In the genomic region with DNA sequence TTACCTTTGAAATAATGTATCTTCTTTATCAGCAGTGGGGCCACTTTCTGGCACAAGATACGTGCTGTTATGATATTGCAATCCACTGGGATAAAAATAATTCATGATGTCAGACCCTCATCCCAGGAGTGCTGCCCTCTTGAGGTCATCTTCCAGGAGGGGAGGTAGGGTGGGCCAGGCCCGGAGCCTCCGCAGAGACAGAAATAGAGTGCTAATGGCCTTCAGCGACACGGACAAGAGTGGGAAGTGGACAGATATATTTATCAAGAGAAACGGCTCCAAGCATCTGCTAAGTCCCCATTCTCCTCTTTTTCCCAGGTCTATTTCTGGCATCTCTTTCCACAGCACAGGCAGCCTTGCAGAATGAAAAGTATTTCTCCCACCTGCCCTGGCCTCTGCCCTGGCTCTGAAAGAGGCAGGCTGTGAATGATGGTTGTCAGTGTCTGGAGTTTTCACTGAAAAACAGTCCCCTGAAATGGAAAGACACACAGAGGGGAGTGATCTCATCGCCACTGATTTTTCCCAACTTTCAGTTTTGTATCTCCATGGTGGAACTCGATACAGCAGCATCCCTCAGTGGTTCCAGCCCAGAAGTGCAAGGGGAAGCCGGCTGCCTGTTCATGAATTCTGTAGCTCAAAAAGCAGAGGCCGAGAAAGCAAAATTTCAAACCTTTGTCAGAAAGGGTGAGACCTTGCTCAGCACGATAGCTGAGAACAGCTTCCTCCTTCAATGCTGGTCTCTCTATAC, we compare ENCODE assay signal across 1 cellular context.
TF ChIP-seq lines count a peak whose summit lies in the region.

No MANE protein-coding gene starts in this region.

TF ChIP-seq in SK-N-SH treated with all-trans-retinoic acid at 6 μM for 48 hours, 23 proteins besides CTCF, POLR2A, EP300 and RAD21 (continued from another document):
- TF ChIP-seq, protein P1, sequence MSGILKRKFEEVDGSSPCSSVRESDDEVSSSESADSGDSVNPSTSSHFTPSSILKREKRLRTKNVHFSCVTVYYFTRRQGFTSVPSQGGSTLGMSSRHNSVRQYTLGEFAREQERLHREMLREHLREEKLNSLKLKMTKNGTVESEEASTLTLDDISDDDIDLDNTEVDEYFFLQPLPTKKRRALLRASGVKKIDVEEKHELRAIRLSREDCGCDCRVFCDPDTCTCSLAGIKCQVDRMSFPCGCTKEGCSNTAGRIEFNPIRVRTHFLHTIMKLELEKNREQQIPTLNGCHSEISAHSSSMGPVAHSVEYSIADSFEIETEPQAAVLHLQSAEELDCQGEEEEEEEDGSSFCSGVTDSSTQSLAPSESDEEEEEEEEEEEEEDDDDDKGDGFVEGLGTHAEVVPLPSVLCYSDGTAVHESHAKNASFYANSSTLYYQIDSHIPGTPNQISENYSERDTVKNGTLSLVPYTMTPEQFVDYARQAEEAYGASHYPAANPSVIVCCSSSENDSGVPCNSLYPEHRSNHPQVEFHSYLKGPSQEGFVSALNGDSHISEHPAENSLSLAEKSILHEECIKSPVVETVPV (CRISPR knock-in tag; IDR thresholded peaks at IDR 0.05), result no peak
- TF ChIP-seq PPARA (CRISPR knock-in tag; IDR thresholded peaks at IDR 0.05; ENCODE audit: borderline replicate concordance) (no peak), TCF4 (CRISPR knock-in tag; IDR thresholded peaks at IDR 0.05; ENCODE audit: borderline replicate concordance) (no peak)
